ENCODE assay signal across 24 cellular contexts in genomic region chr6:166803455-166803854, GRCh38.
"Had no signal": no experiment of that assay in that cellular context is flagged by ENCODE, and none has a peak within 500 bp of the region (broad histone marks: within the 10 kb centered on the region; RNA-seq: fewer than 3 reads in every experiment).

No MANE protein-coding gene starts in this region.

- DNase-seq: islet precursor cell; left ventricle myocardium inferior; mesendoderm; naive B cell; natural killer cell; nephron progenitor cell; ovary; right lobe of liver; stimulated activated CD4-positive, alpha-beta T cell treated with anti-CD3 and anti-CD28 coated beads, Interleukin-1b, Interleukin-23, amount 100 ng/mL, for 48 hours; stimulated activated CD4-positive, alpha-beta T cell treated with anti-CD3 and anti-CD28 coated beads, Interleukin-2, amount 100 ng/mL, for 48 hours; stimulated activated CD4-positive, alpha-beta T cell treated with anti-CD3 and anti-CD28 coated beads, Interleukin-4, amount 100 ng/mL, for 4 hours; stimulated activated CD8-positive, alpha-beta memory T cell treated with anti-CD3 and anti-CD28 coated beads, Interleukin-4, amount 100 ng/mL, for 48 hours; stimulated activated naive CD4-positive, alpha-beta T cell treated with Interleukin-2 at 50 U/mL for 16 hours; stimulated activated naive CD8-positive, alpha-beta T cell treated with anti-CD3 and anti-CD28 coated beads, Interleukin-15, amount 100 ng/mL, for 72 hours; substantia nigra; uterus had no signal

- H3K4me3 ChIP-seq: left ventricle myocardium inferior, lung, ovary, right atrium auricular region, right lobe of liver, smooth muscle cell, tibial nerve, uterus had no signal

- H3K27ac Mint-ChIP-seq: mesothelial cell of epicardium; naive B cell; natural killer cell; nephron progenitor cell; progenitor cell of endocrine pancreas; stimulated activated memory B cell treated with anti-CD40 and anti-IgM and Interleukin-4, amounts not matched to agents 10 μg/mL and 1 μg/mL and 100 μg/mL, for 72 hours; stimulated activated naive CD8-positive, alpha-beta T cell treated with anti-CD3 and anti-CD28 coated beads, Interleukin-15, amount 100 ng/mL, for 72 hours; type B pancreatic cell had no signal

- H3K27me3 Mint-ChIP-seq: progenitor cell of endocrine pancreas; stimulated activated memory B cell treated with anti-CD40 and anti-IgM and Interleukin-4, amounts not matched to agents 10 μg/mL and 1 μg/mL and 100 μg/mL, for 72 hours; stimulated activated naive CD8-positive, alpha-beta T cell treated with anti-CD3 and anti-CD28 coated beads, Interleukin-15, amount 100 ng/mL, for 72 hours; type B pancreatic cell had no signal

- ATAC-seq: natural killer cell; right lobe of liver; stimulated activated memory B cell treated with anti-CD40 and anti-IgM and Interleukin-4, amounts not matched to agents 10 μg/mL and 1 μg/mL and 100 μg/mL, for 72 hours; stimulated activated naive CD8-positive, alpha-beta T cell treated with anti-CD3 and anti-CD28 coated beads, Interleukin-15, amount 100 ng/mL, for 72 hours had no signal

- H3K9me3 ChIP-seq: ovary, uterus had no signal

- H3K27ac ChIP-seq: left ventricle myocardium inferior, ovary, right atrium auricular region, right lobe of liver, tibial nerve, uterus had no signal

- H3K4me2 ChIP-seq: smooth muscle cell had no signal

- H3K36me3 Mint-ChIP-seq: type B pancreatic cell had no signal

- H3K4me3 Mint-ChIP-seq: mesothelial cell of epicardium; naive B cell; natural killer cell; nephron progenitor cell; stimulated activated memory B cell treated with anti-CD40 and anti-IgM and Interleukin-4, amounts not matched to agents 10 μg/mL and 1 μg/mL and 100 μg/mL, for 72 hours; stimulated activated naive CD8-positive, alpha-beta T cell treated with anti-CD3 and anti-CD28 coated beads, Interleukin-15, amount 100 ng/mL, for 72 hours; type B pancreatic cell had no signal

- H3K4me1 ChIP-seq: left ventricle myocardium inferior, right atrium auricular region, right lobe of liver, tibial nerve, uterus had no signal

- H3K27me3 ChIP-seq: ovary, right atrium auricular region, right lobe of liver, tibial nerve, uterus had no signal

- H3K4me1 Mint-ChIP-seq: mesothelial cell of epicardium; naive B cell; natural killer cell; nephron progenitor cell; stimulated activated memory B cell treated with anti-CD40 and anti-IgM and Interleukin-4, amounts not matched to agents 10 μg/mL and 1 μg/mL and 100 μg/mL, for 72 hours; stimulated activated naive CD8-positive, alpha-beta T cell treated with anti-CD3 and anti-CD28 coated beads, Interleukin-15, amount 100 ng/mL, for 72 hours had no signal

- H3K36me3 ChIP-seq: left ventricle myocardium inferior, ovary, right atrium auricular region, right lobe of liver, tibial nerve, uterus had no signal
